ENCODE assay signal across 8 cellular contexts in the genomic region with DNA sequence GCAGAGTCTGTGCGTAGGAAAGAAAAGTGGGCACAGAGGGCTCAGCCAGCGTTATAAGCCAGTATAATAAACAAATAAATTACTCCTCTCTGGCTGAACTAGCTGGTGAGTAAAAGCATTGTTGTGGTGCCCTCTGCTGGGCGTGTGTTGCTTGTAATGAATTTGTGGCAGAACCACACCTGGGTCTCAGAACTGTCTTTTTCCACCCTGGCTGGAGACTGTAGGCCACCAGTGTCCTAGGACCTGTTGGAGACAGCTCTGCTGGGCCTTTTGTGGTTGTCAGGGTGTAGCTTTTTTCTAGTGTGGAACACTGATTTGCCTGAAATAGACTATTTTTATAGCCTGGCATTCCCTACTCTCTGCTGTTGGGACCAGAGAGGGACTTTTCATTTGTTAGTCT.
DNase-seq lines count a peak whose midpoint lies in the region; ATAC-seq, FAIRE-seq and TF ChIP-seq lines count a peak whose summit lies in the region.

No MANE protein-coding gene starts in this region.

- no peaks in the 10 kb centered on the region for H3K4me1 ChIP-seq in smooth muscle cell (ENCODE audit: low read depth)

- H3K27me3 Mint-ChIP-seq in T-helper 2 cell treated with Interferon-gamma antibody and Interleukin-4, amounts not matched to agents 5 μg/mL and 100 μg/mL, for 36 hours (ENCODE audit: low read depth): no peaks in the 10 kb centered on the region

- H3K9me3 Mint-ChIP-seq in T-helper 2 cell treated with Interferon-gamma antibody and Interleukin-4, amounts not matched to agents 5 μg/mL and 100 μg/mL, for 36 hours: no peaks in the 10 kb centered on the region

- ATAC-seq in HG03108 (IDR thresholded peaks at IDR 0.05; ENCODE audit: unreplicated experiment): no peak

- H3K4me2 ChIP-seq in smooth muscle cell: no peak overlapping the region

- no peaks in the 10 kb centered on the region for H3K4me1 Mint-ChIP-seq in T-helper 2 cell treated with Interferon-gamma antibody and Interleukin-4, amounts not matched to agents 5 μg/mL and 100 μg/mL, for 36 hours (ENCODE audit: low read depth)

- 20% methylated on average over 3 of the region's 3 CpGs for WGBS in smooth muscle cell (ENCODE audit: low lambda C conversion rate)

- no peak overlapping the region for H3K27ac ChIP-seq in smooth muscle cell (ENCODE audit: low read depth)

- no peaks in the 10 kb centered on the region for H3K9me3 ChIP-seq in smooth muscle cell (replicated peaks; ENCODE audit: low read depth)

- TF ChIP-seq CTCF in BJ (IDR thresholded peaks at IDR 0.05; ENCODE audit: insufficient read depth, low read depth, low read length): peak; percentile 77
- peak; percentile 80 for TF ChIP-seq CTCF in smooth muscle cell (IDR thresholded peaks at IDR 0.05; ENCODE audit: borderline replicate concordance, insufficient read depth, poor library complexity, severe bottlenecking)

- peak; percentile 4 for DNase-seq in BJ (ENCODE audit: low read depth)
- no peak for DNase-seq in GM19239 (ENCODE audit: insufficient read length, low spot score)
- peak; percentile 40 for DNase-seq in MV-4-11 (lab: John Stamatoyannopoulos, UW)
- peak; percentile 17 for DNase-seq in T-helper 2 cell treated with Interferon-gamma antibody and Interleukin-4, amounts not matched to agents 5 μg/mL and 100 μg/mL, for 36 hours (ENCODE audit: low spot score)
- peak; percentile 83 for DNase-seq in astrocyte of the hippocampus (ENCODE audit: low read depth, low spot score)
- DNase-seq in hypothalamus (lab: John Stamatoyannopoulos, UW): peak in 49 of 51 donors; percentile 13 to 93 (median 57)
- peak; percentile 16 for DNase-seq in smooth muscle cell (lab: John Stamatoyannopoulos, UW; ENCODE audit: unreplicated experiment)

- no peaks in the 10 kb centered on the region for H3K36me3 Mint-ChIP-seq in T-helper 2 cell treated with Interferon-gamma antibody and Interleukin-4, amounts not matched to agents 5 μg/mL and 100 μg/mL, for 36 hours (ENCODE audit: low read depth)

- H4K20me1 ChIP-seq in smooth muscle cell (ENCODE audit: low read depth): no peaks in the 10 kb centered on the region

- no peaks in the 10 kb centered on the region for H3K79me2 ChIP-seq in smooth muscle cell (ENCODE audit: low read depth)

- H3F3A ChIP-seq in smooth muscle cell (ENCODE audit: low read depth): no peaks in the 10 kb centered on the region

- POLR2A ChIA-PET in BJ (lab: Charles Lee): no interaction called here

- CTCF ChIA-PET in BJ (lab: Yijun Ruan, JAX): interaction anchor here (0.5 to 4.9 kb wide), 36 partner anchors 11 to 637 kb away, joined by 3 to 45 read pairs (median 4); no protein-coding TSS in a partner anchor

- no peak overlapping the region for H3K4me3 Mint-ChIP-seq in T-helper 2 cell treated with Interferon-gamma antibody and Interleukin-4, amounts not matched to agents 5 μg/mL and 100 μg/mL, for 36 hours

- H3K36me3 ChIP-seq in BJ (ENCODE audit: control insufficient read depth, insufficient read depth, low read length) (no peaks in the 10 kb centered on the region), smooth muscle cell (ENCODE audit: low read depth) (no peaks in the 10 kb centered on the region)

- H3K4me3 ChIP-seq in BJ (ENCODE audit: low read depth, low read length): no peak overlapping the region
- no peak overlapping the region for H3K4me3 ChIP-seq in smooth muscle cell

- H3K27ac Mint-ChIP-seq in T-helper 2 cell treated with Interferon-gamma antibody and Interleukin-4, amounts not matched to agents 5 μg/mL and 100 μg/mL, for 36 hours: no peak overlapping the region

- peak; percentile 89 for FAIRE-seq in GM19239 (lab: Jason Lieb, UNC)

- no peaks in the 10 kb centered on the region for H3K27me3 ChIP-seq in BJ (ENCODE audit: control insufficient read depth, insufficient read depth, low read length)
- no peaks in the 10 kb centered on the region for H3K27me3 ChIP-seq in smooth muscle cell (ENCODE audit: low read depth)

- H3K9ac ChIP-seq in smooth muscle cell (ENCODE audit: low read depth): no peak overlapping the region

- H2AFZ ChIP-seq in smooth muscle cell (ENCODE audit: low read depth): no peak overlapping the region
